In the genomic region with DNA sequence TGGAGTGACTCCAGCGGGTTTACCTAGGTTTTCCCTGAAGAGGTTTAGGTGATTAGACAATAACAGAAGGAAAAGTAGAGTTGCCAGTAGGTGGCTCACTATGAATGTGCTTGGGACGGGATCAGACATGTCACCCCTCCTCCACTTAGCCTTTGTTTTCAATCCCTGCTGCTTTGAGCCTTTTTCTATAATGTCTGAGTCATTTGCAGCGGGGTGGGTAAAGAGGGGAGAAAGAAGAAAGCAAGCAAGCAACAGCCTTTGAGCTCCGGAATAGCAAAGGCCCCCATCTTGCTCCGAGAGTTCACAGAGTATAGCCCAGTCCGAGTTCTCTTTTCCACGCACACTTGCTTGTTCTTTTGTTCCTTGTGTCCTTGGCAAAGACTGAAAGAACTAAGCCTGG, we compare ENCODE assay signal across 8 cellular contexts.
A peak's percentile ranks its signal among the peaks of the same experiment; 100 is the strongest.
DNase-seq lines count a peak whose midpoint lies in the region; ATAC-seq and TF ChIP-seq lines count a peak whose summit lies in the region.

No MANE protein-coding gene starts in this region.

- H3T11ph ChIP-seq in H9 (ENCODE audit: low read length) = no peak overlapping the region

- no peaks in the 10 kb centered on the region for H3K36me3 ChIP-seq in thyroid gland

- intact Hi-C loops in thyroid gland (cut with DNase I) = no loop called here
- intact Hi-C loops in activated T-helper 2 cell treated with anti-CD3 and anti-CD28 coated beads, Interferon-gamma antibody, Interleukin-2, Interleukin-4, amounts not matched to agents 10 μg/mL and 5 μg/mL and 100 μg/mL, durations not matched to agents 14 hours and 24 hours and 36 hours (cut with micrococcal nuclease) = no loop called here

- no peak overlapping the region for H3K9ac ChIP-seq in H9 (ENCODE audit: extremely low read depth, insufficient read length, low read length)

- H2BK5ac ChIP-seq in H9 (ENCODE audit: insufficient read length, low read length) = no peak overlapping the region

- no peak overlapping the region for H2AFZ ChIP-seq in H9 (ENCODE audit: low read length)

- H3K4me1 Mint-ChIP-seq in H9 = peaks cover 44 to 50% of the 10 kb centered on the region in 2 experiments
- no peaks in the 10 kb centered on the region for H3K4me1 Mint-ChIP-seq in activated T-helper 2 cell treated with anti-CD3 and anti-CD28 coated beads, Interferon-gamma antibody, Interleukin-2, Interleukin-4, amounts not matched to agents 10 μg/mL and 5 μg/mL and 100 μg/mL, durations not matched to agents 14 hours and 24 hours and 36 hours (ENCODE audit: low read depth)

- peak; percentile 77 for DNase-seq in H9
- DNase-seq in NCI-H526 (lab: John Stamatoyannopoulos, UW) = peak; percentile 56 to 62
- DNase-seq in choroid plexus epithelial cell (ENCODE audit: low read depth) = peak; percentile 89
- peak; percentile 77 for DNase-seq in kidney tubule cell (ENCODE audit: low spot score)
- peak; percentile 33 to 47 for DNase-seq in thyroid gland
- DNase-seq in stimulated activated CD4-positive, alpha-beta T cell treated with anti-CD3 and anti-CD28 coated beads, Interleukin-12 subunit alpha, Interleukin-12 subunit beta, amount 100 ng/mL, for 4 hours = no peak
- DNase-seq in activated T-helper 2 cell treated with anti-CD3 and anti-CD28 coated beads, Interferon-gamma antibody, Interleukin-2, Interleukin-4, amounts not matched to agents 10 μg/mL and 5 μg/mL and 100 μg/mL, durations not matched to agents 14 hours and 24 hours and 36 hours (ENCODE audit: low spot score) = no peak

- H3K27me3 ChIP-seq in H9 (ENCODE audit: insufficient read depth, low read length) (no peaks in the 10 kb centered on the region), thyroid gland (no peaks in the 10 kb centered on the region)

- no peak overlapping the region for H3K14ac ChIP-seq in H9 (ENCODE audit: insufficient read depth, low read length)

- no peak overlapping the region for H2BK15ac ChIP-seq in H9 (ENCODE audit: low read depth, low read length)

- no peaks in the 10 kb centered on the region for H3K79me1 ChIP-seq in H9 (ENCODE audit: insufficient read depth, low read depth, low read length, poor library complexity, severe bottlenecking)

- TF ChIP-seq POLR2A in thyroid gland (IDR thresholded peaks at IDR 0.05) = no peak

- H4K8ac ChIP-seq in H9 (replicated peaks; ENCODE audit: insufficient read length, low read depth, low read length) = no peak overlapping the region

- H3K9me3 Mint-ChIP-seq in H9 = peaks cover 0 to 8% of the 10 kb centered on the region in 2 experiments; a peak in 4 of 5 replicates
- no peaks in the 10 kb centered on the region for H3K9me3 Mint-ChIP-seq in activated T-helper 2 cell treated with anti-CD3 and anti-CD28 coated beads, Interferon-gamma antibody, Interleukin-2, Interleukin-4, amounts not matched to agents 10 μg/mL and 5 μg/mL and 100 μg/mL, durations not matched to agents 14 hours and 24 hours and 36 hours

- H4K91ac ChIP-seq in H9 (ENCODE audit: insufficient read length, low read depth, low read length) = no peak overlapping the region

- no peaks in the 10 kb centered on the region; the same call in 1 of the 2 replicates for H3K27me3 Mint-ChIP-seq in H9 (ENCODE audit: low read depth)
- H3K27me3 Mint-ChIP-seq in activated T-helper 2 cell treated with anti-CD3 and anti-CD28 coated beads, Interferon-gamma antibody, Interleukin-2, Interleukin-4, amounts not matched to agents 10 μg/mL and 5 μg/mL and 100 μg/mL, durations not matched to agents 14 hours and 24 hours and 36 hours (ENCODE audit: low read depth) = no peaks in the 10 kb centered on the region

- H2BK20ac ChIP-seq in H9 (ENCODE audit: low read depth, low read length, poor library complexity, severe bottlenecking) = no peak overlapping the region

- H3K27ac Mint-ChIP-seq in H9 = peak overlapping the region; percentile 95 to 97 (median 96)
- H3K27ac Mint-ChIP-seq in activated T-helper 2 cell treated with anti-CD3 and anti-CD28 coated beads, Interferon-gamma antibody, Interleukin-2, Interleukin-4, amounts not matched to agents 10 μg/mL and 5 μg/mL and 100 μg/mL, durations not matched to agents 14 hours and 24 hours and 36 hours = no peak overlapping the region

- H3K23me2 ChIP-seq in H9 (ENCODE audit: insufficient read length, low read depth, low read length, poor library complexity, severe bottlenecking) = no peaks in the 10 kb centered on the region

- no peaks in the 10 kb centered on the region for H4K20me1 ChIP-seq in H9 (ENCODE audit: control insufficient read depth, insufficient read depth, insufficient read length)

- no peaks in the 10 kb centered on the region for H3K9me3 ChIP-seq in H9 (ENCODE audit: control insufficient read depth, low read depth, low read length)
- H3K9me3 ChIP-seq in thyroid gland = no peaks in the 10 kb centered on the region

- H4K5ac ChIP-seq in H9 (ENCODE audit: insufficient read length, low read depth, low read length) = no peak overlapping the region

- H2AK5ac ChIP-seq in H9 (ENCODE audit: insufficient read length, low read length) = no peak overlapping the region

- ATAC-seq in HG03432 (IDR thresholded peaks at IDR 0.05; ENCODE audit: unreplicated experiment) = no peak

- no peak overlapping the region for H3K23ac ChIP-seq in H9 (ENCODE audit: insufficient read length, low read depth, low read length)

- peak overlapping the region; percentile 87 for H3K27ac ChIP-seq in H9 (ENCODE audit: insufficient read length, low read depth, low read length)
- peak overlapping the region; percentile 13 to 31 (median 14) for H3K27ac ChIP-seq in thyroid gland

- H3K4ac ChIP-seq in H9 (ENCODE audit: low read depth, low read length) = no peak overlapping the region

- peaks cover 0 to 15% (median 9%) of the 10 kb centered on the region in 3 experiments; a peak in 5 of 7 replicates for H3K36me3 Mint-ChIP-seq in H9 (ENCODE audit: insufficient read depth in 1 of 3, low read depth in 3 of 3)
- no peaks in the 10 kb centered on the region for H3K36me3 Mint-ChIP-seq in activated T-helper 2 cell treated with anti-CD3 and anti-CD28 coated beads, Interferon-gamma antibody, Interleukin-2, Interleukin-4, amounts not matched to agents 10 μg/mL and 5 μg/mL and 100 μg/mL, durations not matched to agents 14 hours and 24 hours and 36 hours (ENCODE audit: low read depth)

- no peak overlapping the region for H2BK12ac ChIP-seq in H9 (ENCODE audit: insufficient read length, low read depth, low read length)

- no CpG with 5 or more reads among the region's 7 CpGs for WGBS in H9 (ENCODE audit: extremely low coverage, insufficient read length, low lambda C conversion rate)
- 9 to 10% methylated on average over 7 of the region's 7 CpGs for WGBS in thyroid gland, 2 donors

- H3K18ac ChIP-seq in H9 (ENCODE audit: insufficient read length, low read depth, low read length) = no peak overlapping the region

- peak overlapping the region; percentile 32 for H3K4me3 ChIP-seq in choroid plexus epithelial cell (ENCODE audit: low read depth, low read length)
- H3K4me3 ChIP-seq in thyroid gland (replicated peaks in 1 of 3) = no peak overlapping the region

- H3K4me2 ChIP-seq in H9 (ENCODE audit: insufficient read depth, insufficient read length, low read length) = peak overlapping the region; percentile 67

- H3K56ac ChIP-seq in H9 (ENCODE audit: insufficient read length, low read depth, low read length) = no peak overlapping the region

- H3K79me2 ChIP-seq in H9 (ENCODE audit: insufficient read depth, low read length) = no peaks in the 10 kb centered on the region

- H2BK120ac ChIP-seq in H9 (ENCODE audit: low read depth, low read length, poor library complexity, severe bottlenecking) = no peak overlapping the region

- TF ChIP-seq CTCF in H9 (conservative IDR thresholded peaks at IDR 0.05) (peak; percentile 75), choroid plexus epithelial cell (conservative IDR thresholded peaks at IDR 0.05; ENCODE audit: low read depth, low read length) (peak; percentile 81), thyroid gland (IDR thresholded peaks at IDR 0.05) (peak in 4 of 6 experiments; percentile 50 to 62 (median 60))

- H3K4me1 ChIP-seq in H9 (ENCODE audit: insufficient read depth, low read length) = no peaks in the 10 kb centered on the region; the same call in 1 of the 2 replicates
- peaks cover 0 to 8% of the 10 kb centered on the region in 2 donors for H3K4me1 ChIP-seq in thyroid gland

- peak overlapping the region; percentile 56 to 69 for H3K4me3 Mint-ChIP-seq in H9
- H3K4me3 Mint-ChIP-seq in activated T-helper 2 cell treated with anti-CD3 and anti-CD28 coated beads, Interferon-gamma antibody, Interleukin-2, Interleukin-4, amounts not matched to agents 10 μg/mL and 5 μg/mL and 100 μg/mL, durations not matched to agents 14 hours and 24 hours and 36 hours (ENCODE audit: low read depth) = no peak overlapping the region

Comparison
In these comparisons a context has a peak if more than half of its experiments do, and no peak if none do; other contexts are left out.
1. DNase-seq: peak in H9 (single experiment), NCI-H526 (2 of 2), choroid plexus epithelial cell (single experiment), kidney tubule cell (single experiment) and thyroid gland (2 of 2); none in stimulated activated CD4-positive, alpha-beta T cell treated with anti-CD3 and anti-CD28 coated beads, Interleukin-12 subunit alpha, Interleukin-12 subunit beta, amount 100 ng/mL, for 4 hours (single experiment) and activated T-helper 2 cell treated with anti-CD3 and anti-CD28 coated beads, Interferon-gamma antibody, Interleukin-2, Interleukin-4, amounts not matched to agents 10 μg/mL and 5 μg/mL and 100 μg/mL, durations not matched to agents 14 hours and 24 hours and 36 hours (single experiment).
2. Peak in every context shown above with its lines, with median percentiles within 50 percentile points of each other: CTCF ChIP-seq.